ENCODE assay signal across 8 cellular contexts in the genomic region with DNA sequence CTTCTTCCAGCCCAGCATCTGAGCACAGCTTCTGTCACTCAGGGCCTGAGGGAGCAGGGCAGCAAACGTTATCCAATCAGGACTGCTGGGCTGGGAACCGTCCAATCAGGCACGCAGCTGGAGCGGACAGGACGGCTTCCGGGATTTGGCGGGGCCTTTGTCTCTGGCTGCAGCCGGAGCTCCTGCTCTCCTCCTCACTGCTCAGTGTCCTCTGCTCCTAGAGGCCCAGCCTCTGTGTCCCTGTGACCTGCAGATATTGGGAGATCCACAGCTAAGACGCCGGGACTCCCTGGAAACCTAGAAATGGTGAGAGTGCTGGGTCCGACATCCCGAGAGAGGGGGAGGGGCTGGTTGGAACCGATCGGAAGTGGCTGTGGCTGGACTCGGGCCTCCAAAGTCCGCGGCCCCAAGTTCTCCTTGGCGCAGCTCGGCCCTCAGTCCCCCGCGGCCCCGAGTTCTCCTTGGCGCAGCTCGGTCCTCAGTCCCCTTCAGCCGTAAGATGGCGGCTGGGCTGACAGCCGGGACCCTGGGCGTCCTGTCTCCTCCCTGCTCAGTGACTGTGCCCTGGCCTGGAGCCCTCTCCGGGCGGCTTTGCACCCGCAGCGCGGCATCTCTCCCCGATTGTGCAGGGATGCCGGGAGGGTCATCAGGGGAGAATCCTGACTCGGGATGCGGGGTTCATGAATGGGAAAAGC. TPM values are rescaled to one million over a fixed set of nuclear protein-coding genes. Genes with fewer than 3 reads are reported as not detected.
A peak's percentile ranks its signal among the peaks of the same experiment; 100 is the strongest.
DNase-seq lines count a peak whose midpoint lies in the region; ATAC-seq and TF ChIP-seq lines count a peak whose summit lies in the region.

A gene (plus strand): TSS at position 154 of the 695 bp plus-strand sequence. CDS start 150 bp downstream, at position 304.

- intact Hi-C loops in T-helper 1 cell treated with Interleukin-12 subunit alpha and Interleukin-12 subunit beta and Interleukin-4 antibody, amounts not matched to agents 30 ng/mL and 1 ng/mL, for 36 hours (cut with micrococcal nuclease) = loop anchor here (1.0 to 10.0 kb wide), 13 partner anchors 26 to 1826 kb away; a partner anchor contains a TSS
- intact Hi-C loops in left ventricle myocardium inferior (cut with micrococcal nuclease) = no loop called here

- peaks cover 6% of the 10 kb centered on the region for H3K9me3 Mint-ChIP-seq in progenitor cell of endocrine pancreas (ENCODE audit: low read depth)

- DNase-seq in GM13976 (ENCODE audit: low spot score) = peak; percentile 90
- peak; percentile 92 for DNase-seq in NCI-H146 treated with DMSO at 0.1 percent for 48 hours (lab: John Stamatoyannopoulos, UW; ENCODE audit: unreplicated experiment)
- peak; percentile 92 for DNase-seq in amniotic epithelial cell (ENCODE audit: low read depth)
- DNase-seq in left ventricle myocardium inferior = peak; percentile 93
- peak; percentile 72 for DNase-seq in progenitor cell of endocrine pancreas (ENCODE audit: low spot score, unreplicated experiment)

- H3K4me3 ChIP-seq in left ventricle myocardium inferior = peak within 1 kb of the TSS; percentile 88
- H3K4me3 ChIP-seq in urinary bladder (ENCODE audit: low read depth, low read length) = peak within 1 kb of the TSS; percentile 61

- no peak for TF ChIP-seq CTCF in GM13976 (IDR thresholded peaks at IDR 0.05; ENCODE audit: borderline replicate concordance, control extremely low read depth, extremely low read depth, insufficient read depth, missing control alignments)
- no peak for TF ChIP-seq CTCF in left ventricle myocardium inferior (IDR thresholded peaks at IDR 0.05; ENCODE audit: borderline replicate concordance)
- no peak for TF ChIP-seq CTCF in progenitor cell of endocrine pancreas (IDR thresholded peaks at IDR 0.05; ENCODE audit: unreplicated experiment)

- peaks cover 22% of the 10 kb centered on the region for H3K4me1 Mint-ChIP-seq in progenitor cell of endocrine pancreas (ENCODE audit: low read depth)

- H3K27ac Mint-ChIP-seq in progenitor cell of endocrine pancreas = peak within 1 kb of the TSS; percentile 100

- ATAC-seq in HG02870 (IDR thresholded peaks at IDR 0.05; ENCODE audit: unreplicated experiment) = peak; percentile 97

- in situ Hi-C loops in GM13976 (cut with MboI; ENCODE audit: low sequenced_read_pairs, unreplicated experiment) = no loop called here

- H3K27me3 Mint-ChIP-seq in progenitor cell of endocrine pancreas = no peaks in the 10 kb centered on the region

- peaks cover 5% of the 10 kb centered on the region for H3K36me3 Mint-ChIP-seq in progenitor cell of endocrine pancreas (ENCODE audit: insufficient read depth)

- H3K4me3 Mint-ChIP-seq in progenitor cell of endocrine pancreas (ENCODE audit: low read depth) = peak within 1 kb of the TSS; percentile 97

- H3K27me3 ChIP-seq in left ventricle myocardium inferior (ENCODE audit: low read depth) = no peaks in the 10 kb centered on the region

- H3K27ac ChIP-seq in left ventricle myocardium inferior (replicated peaks) = peak within 1 kb of the TSS; percentile 80
- H3K27ac ChIP-seq in urinary bladder (ENCODE audit: low read depth) = peak within 1 kb of the TSS; percentile 60

- peaks cover 3% of the 10 kb centered on the region for H3K9me3 ChIP-seq in left ventricle myocardium inferior (replicated peaks)

- peaks cover 13% of the 10 kb centered on the region for H3K36me3 ChIP-seq in left ventricle myocardium inferior
- H3K36me3 ChIP-seq in urinary bladder (ENCODE audit: insufficient read depth) = no peaks in the 10 kb centered on the region

- H3K4me1 ChIP-seq in left ventricle myocardium inferior (peaks cover 22% of the 10 kb centered on the region), urinary bladder (ENCODE audit: insufficient read depth) (peaks cover 2% of the 10 kb centered on the region)

- under 1% methylated on average over 37 of the region's 37 CpGs for WGBS in urinary bladder

RNA-seq across cellular contexts. Expression of the gene that starts here (rescaled TPM):
- 17.2 and 17.5 TPM in 2 replicates for total RNA-seq in T-helper 1 cell treated with Interleukin-12 subunit alpha and Interleukin-12 subunit beta and Interleukin-4 antibody, amounts not matched to agents 30 ng/mL and 1 ng/mL, for 36 hours
- total RNA-seq in left ventricle myocardium inferior (1.4 TPM), progenitor cell of endocrine pancreas (16.5 and 16.9 TPM in 2 replicates), urinary bladder (24.7 TPM)
- polyA plus RNA-seq in urinary bladder = 2.5 TPM

Comparison
In these comparisons a context has a peak if more than half of its experiments do, and no peak if none do; other contexts are left out.
1. Peak in every context shown above with its lines: DNase-seq, ATAC-seq, H3K4me3 ChIP-seq and H3K27ac ChIP-seq.